ENCODE assay signal across 8 cellular contexts in the genomic region with DNA sequence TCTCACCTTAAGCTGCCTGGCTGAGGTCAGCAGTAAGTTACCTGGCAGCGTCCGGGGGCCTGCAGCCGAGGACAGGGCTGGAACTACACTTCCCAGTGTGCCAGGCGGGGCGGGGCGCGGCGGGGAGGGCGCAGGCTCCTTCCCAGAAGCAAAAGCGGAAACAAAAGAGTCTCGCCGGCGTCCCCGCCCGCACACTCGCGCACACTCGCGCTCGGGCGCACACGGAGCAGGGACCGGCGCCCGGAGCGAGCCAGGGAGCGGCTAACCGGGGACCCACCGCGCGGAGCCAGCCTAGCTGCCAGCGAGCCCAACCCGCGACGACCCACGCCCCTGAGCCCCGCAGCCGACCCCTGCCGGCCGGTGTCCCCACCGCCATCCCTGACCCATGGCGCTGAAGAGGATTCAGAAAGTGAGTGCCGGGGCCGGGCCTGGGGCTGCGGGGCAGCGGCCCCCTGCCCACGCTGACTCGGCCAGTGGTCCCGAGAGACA. TPM values are rescaled to one million over a fixed set of nuclear protein-coding genes. Genes with fewer than 3 reads are reported as not detected.
DNase-seq lines count a peak whose midpoint lies in the region; ATAC-seq and TF ChIP-seq lines count a peak whose summit lies in the region.

A gene (plus strand): TSS at position 190 of the 489 bp plus-strand sequence. CDS start 196 bp downstream, at position 386.

- ATAC-seq in HG03439 (IDR thresholded peaks at IDR 0.05; ENCODE audit: unreplicated experiment): peak; percentile 96
- peak; percentile 96 for ATAC-seq in activated CD8-positive, alpha-beta T cell treated with anti-CD3 and anti-CD28 coated beads, Interleukin-2, amount 10 ng/mL, durations not matched to agents 7 days and 5 days
- peak; percentile 99 for ATAC-seq in lung (ENCODE audit: insufficient read depth, low FRiP score)

- no peaks in the 10 kb centered on the region for H3K27me3 ChIP-seq in BLaER1
- H3K27me3 ChIP-seq in lung (ENCODE audit: control insufficient read depth, insufficient read depth): no peaks in the 10 kb centered on the region

- H3K27ac Mint-ChIP-seq in activated CD8-positive, alpha-beta T cell treated with anti-CD3 and anti-CD28 coated beads, Interleukin-2, amount 10 ng/mL, durations not matched to agents 7 days and 5 days: peak within 1 kb of the TSS; percentile 49

- CTCF ChIA-PET in activated CD8-positive, alpha-beta T cell treated with anti-CD3 and anti-CD28 coated beads, Interleukin-2, amount 10 ng/mL, durations not matched to agents 7 days and 5 days (lab: Charles Lee): no interaction called here

- H3K36me3 ChIP-seq in BLaER1 (0 out of 2 replicates have a peak, but pooled peaks cover 3% of the 10 kb centered on the region), lung (ENCODE audit: control insufficient read depth in 2 of 2, insufficient read depth in 2 of 2, low read length in 2 of 2) (no peaks in the 10 kb centered on the region)

- peak within 1 kb of the TSS; percentile 89 for H3K4me2 ChIP-seq in BLaER1

- peaks cover 25% of the 10 kb centered on the region for H3K4me1 Mint-ChIP-seq in activated CD8-positive, alpha-beta T cell treated with anti-CD3 and anti-CD28 coated beads, Interleukin-2, amount 10 ng/mL, durations not matched to agents 7 days and 5 days (ENCODE audit: low read depth)

- WGBS in lung, 2 donors: 0 to 1% methylated on average over 48 to 49 of the region's 49 CpGs

- peak; percentile 71 for DNase-seq in GM19238 (ENCODE audit: insufficient read length, low spot score)
- DNase-seq in NCI-H774 (lab: John Stamatoyannopoulos, UW): peak; percentile 75
- peak; percentile 85 for DNase-seq in activated CD8-positive, alpha-beta T cell treated with anti-CD3 and anti-CD28 coated beads, Interleukin-2, amount 10 ng/mL, durations not matched to agents 7 days and 5 days
- DNase-seq in effector CD4-positive, alpha-beta T cell: peak; percentile 63
- peak; percentile 94 for DNase-seq in lung (ENCODE audit: low spot score)
- DNase-seq in stimulated activated CD4-positive, alpha-beta T cell treated with anti-CD3 and anti-CD28 coated beads, TNF-alpha, amount 100 ng/mL, for 48 hours (ENCODE audit: low read depth in 3 of 3): peak; percentile 75 to 86 (median 77)

- peaks cover 23% of the 10 kb centered on the region for H3K4me1 ChIP-seq in BLaER1
- peaks cover 0 to 3% of the 10 kb centered on the region in 2 donors for H3K4me1 ChIP-seq in lung (ENCODE audit: control insufficient read depth in 2 of 2, insufficient read depth in 2 of 2, low read length in 2 of 2)

- peaks cover 9% of the 10 kb centered on the region for H3K36me3 Mint-ChIP-seq in activated CD8-positive, alpha-beta T cell treated with anti-CD3 and anti-CD28 coated beads, Interleukin-2, amount 10 ng/mL, durations not matched to agents 7 days and 5 days (ENCODE audit: low read depth)

- H3K27ac ChIP-seq in BLaER1: peak within 1 kb of the TSS; percentile 80
- H3K27ac ChIP-seq in lung (ENCODE audit: low read depth in 1 of 2, low read length in 1 of 2): peak within 1 kb of the TSS; percentile 86 to 89

- H3K27me3 Mint-ChIP-seq in activated CD8-positive, alpha-beta T cell treated with anti-CD3 and anti-CD28 coated beads, Interleukin-2, amount 10 ng/mL, durations not matched to agents 7 days and 5 days (ENCODE audit: low read depth): peaks cover 18% of the 10 kb centered on the region

- H3K9ac ChIP-seq in BLaER1: peak within 1 kb of the TSS; percentile 92

- H3K4me3 Mint-ChIP-seq in activated CD8-positive, alpha-beta T cell treated with anti-CD3 and anti-CD28 coated beads, Interleukin-2, amount 10 ng/mL, durations not matched to agents 7 days and 5 days: peak within 1 kb of the TSS; percentile 88

- no peaks in the 10 kb centered on the region for H3K9me3 Mint-ChIP-seq in activated CD8-positive, alpha-beta T cell treated with anti-CD3 and anti-CD28 coated beads, Interleukin-2, amount 10 ng/mL, durations not matched to agents 7 days and 5 days (ENCODE audit: insufficient read depth)

- no peaks in the 10 kb centered on the region for H3K9me3 ChIP-seq in BLaER1
- no peaks in the 10 kb centered on the region for H3K9me3 ChIP-seq in lung (ENCODE audit: control insufficient read depth in 2 of 2, insufficient read depth in 1 of 2, low read length in 1 of 2)

- TF ChIP-seq CTCF in lung (IDR thresholded peaks at IDR 0.05; ENCODE audit: control extremely low read depth, extremely low read depth): no peak

- peak within 1 kb of the TSS; percentile 95 for H3K4me3 ChIP-seq in BLaER1
- peak within 1 kb of the TSS; percentile 69 for H3K4me3 ChIP-seq in lung

- H4K20me1 ChIP-seq in BLaER1: peaks cover 43% of the 10 kb centered on the region

- POLR2A ChIA-PET in activated CD8-positive, alpha-beta T cell treated with anti-CD3 and anti-CD28 coated beads, Interleukin-2, amount 10 ng/mL, durations not matched to agents 7 days and 5 days (lab: Charles Lee): interaction anchor here (1.2 to 2.1 kb wide), 2 partner anchors 10 to 51 kb away, joined by 4 to 8 read pairs; a partner anchor contains a TSS

RNA-seq across cellular contexts. Expression of the gene that starts here (rescaled TPM):
- 10 to 100 TPM; 12.2 to 12.3 TPM for total RNA-seq in activated CD8-positive, alpha-beta T cell treated with anti-CD3 and anti-CD28 coated beads, Interleukin-2, amount 10 ng/mL, durations not matched to agents 7 days and 5 days
- total RNA-seq in lung: 10 to 100 TPM; 15.6 to 26.4 TPM
- 10 to 100 TPM; 15.6 to 30.5 TPM for polyA plus RNA-seq in lung

Comparison
In these comparisons a context has a peak if more than half of its experiments do, and no peak if none do; other contexts are left out.
1. Peak in every context shown above with its lines: DNase-seq, ATAC-seq, H3K4me3 ChIP-seq and H3K27ac ChIP-seq.